In the genomic region with DNA sequence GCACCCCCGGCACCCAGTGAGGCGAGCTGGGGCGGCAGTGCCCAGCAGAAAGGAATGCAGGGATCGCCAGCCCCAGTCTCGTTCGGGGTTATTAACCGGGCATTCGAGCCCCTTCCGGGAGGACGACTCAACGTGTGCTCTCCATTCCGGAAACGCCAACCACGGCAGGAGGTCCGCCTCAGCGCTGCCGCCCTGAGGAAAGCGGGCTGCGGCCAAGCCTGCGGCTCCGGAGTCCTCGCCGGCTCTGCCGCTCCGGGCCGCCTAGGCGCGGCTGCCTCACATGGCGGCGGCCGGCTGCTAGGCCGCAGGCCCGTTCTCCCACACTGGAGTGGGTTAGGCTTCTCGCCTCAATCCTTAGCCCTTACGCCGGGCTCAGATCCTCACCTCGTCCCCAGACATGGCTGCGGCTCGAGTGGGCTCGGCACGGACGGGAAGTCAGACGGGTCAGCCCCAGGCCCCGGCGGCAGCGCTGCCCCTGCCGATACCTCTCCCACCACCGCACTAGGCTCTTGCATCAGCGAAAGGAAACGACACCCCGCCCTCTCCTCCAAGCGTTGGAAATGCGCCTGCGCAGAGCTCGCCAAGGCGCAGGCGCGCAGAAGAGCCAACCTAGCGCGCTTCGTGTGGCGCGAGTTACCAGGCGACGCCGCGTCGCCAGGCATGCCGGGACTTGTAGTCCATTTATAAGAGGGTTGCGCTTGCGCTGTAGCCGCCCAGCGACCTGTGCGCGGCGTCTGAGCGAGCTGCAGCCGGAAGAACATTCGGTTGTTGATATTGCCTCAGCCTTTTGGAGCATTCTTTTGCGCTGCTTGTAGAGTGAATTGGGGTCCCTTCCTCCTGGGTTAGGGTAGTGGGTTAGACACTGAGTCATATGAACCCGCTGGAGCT, we compare ENCODE assay signal across 8 cellular contexts. TPM values are rescaled to one million over a fixed set of nuclear protein-coding genes. Genes with fewer than 3 reads are reported as not detected.
DNase-seq lines count a peak whose midpoint lies in the region; ATAC-seq, FAIRE-seq and TF ChIP-seq lines count a peak whose summit lies in the region.

A gene with protein sequence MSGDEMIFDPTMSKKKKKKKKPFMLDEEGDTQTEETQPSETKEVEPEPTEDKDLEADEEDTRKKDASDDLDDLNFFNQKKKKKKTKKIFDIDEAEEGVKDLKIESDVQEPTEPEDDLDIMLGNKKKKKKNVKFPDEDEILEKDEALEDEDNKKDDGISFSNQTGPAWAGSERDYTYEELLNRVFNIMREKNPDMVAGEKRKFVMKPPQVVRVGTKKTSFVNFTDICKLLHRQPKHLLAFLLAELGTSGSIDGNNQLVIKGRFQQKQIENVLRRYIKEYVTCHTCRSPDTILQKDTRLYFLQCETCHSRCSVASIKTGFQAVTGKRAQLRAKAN (minus strand): TSS at position 532 of the 888 bp plus-strand sequence. CDS start 133 bp downstream, at position 399.

- H3K9ac ChIP-seq in HUES64 (ENCODE audit: low read depth, low read length) (peak within 1 kb of the TSS; percentile 99), OCI-LY1 (ENCODE audit: low read length) (peak within 1 kb of the TSS; percentile 95)

- H3K36me3 Mint-ChIP-seq in Calu3 (ENCODE audit: insufficient read depth, unreplicated experiment), result peaks cover 64% of the 10 kb centered on the region

- peaks cover 9% of the 10 kb centered on the region for H3K4me1 ChIP-seq in HUES64 (ENCODE audit: insufficient read depth, low read length)
- H3K4me1 ChIP-seq in OCI-LY1 (ENCODE audit: insufficient read depth, low read length, severe bottlenecking), result peaks cover 38% of the 10 kb centered on the region
- peaks cover 5% of the 10 kb centered on the region for H3K4me1 ChIP-seq in mesodermal cell (ENCODE audit: control insufficient read depth, insufficient read depth, low read length, poor library complexity, severe bottlenecking)

- peak within 1 kb of the TSS; percentile 99 for H3K4me3 Mint-ChIP-seq in Calu3 (ENCODE audit: low read depth, unreplicated experiment)

- H3K36me3 ChIP-seq in HUES64 (ENCODE audit: insufficient read depth, low read length), result peaks cover 22% of the 10 kb centered on the region
- peaks cover 42% of the 10 kb centered on the region for H3K36me3 ChIP-seq in OCI-LY1 (ENCODE audit: insufficient read depth, low read length)
- H3K36me3 ChIP-seq in mesodermal cell (ENCODE audit: control insufficient read depth, insufficient read depth, low read length), result peaks cover 36% of the 10 kb centered on the region

- DNase-seq in Calu3, result peak; percentile 97
- DNase-seq in activated CD8-positive, alpha-beta memory T cell treated with anti-CD3 and anti-CD28 coated beads, Interleukin-2, amount 50 U/mL, for 4 hours, result peak; percentile 93
- DNase-seq in stimulated activated CD8-positive, alpha-beta memory T cell treated with anti-CD3 and anti-CD28 coated beads, Interleukin-15, amount 100 ng/mL, for 4 hours (ENCODE audit: low read depth in 2 of 2), result peak; percentile 91

- peak within 1 kb of the TSS; percentile 66 for H2AFZ ChIP-seq in OCI-LY1 (ENCODE audit: low read length)

- peak within 1 kb of the TSS; percentile 99 for H3K27ac ChIP-seq in HUES64 (ENCODE audit: low read depth, low read length)
- H3K27ac ChIP-seq in OCI-LY1 (ENCODE audit: low read depth, low read length, poor library complexity, severe bottlenecking), result peak within 1 kb of the TSS; percentile 74
- H3K27ac ChIP-seq in mesodermal cell (ENCODE audit: low read depth, low read length, severe bottlenecking), result peak within 1 kb of the TSS; percentile 99

- intact Hi-C loops in Calu3 (cut with micrococcal nuclease; ENCODE audit: unreplicated experiment), result loop anchor here (1.0 to 10.0 kb wide), 2 partner anchors 17 to 447 kb away; a partner anchor contains a TSS

- no TSS peak for BruUV-seq in Calu3 (replicated peaks; lab: Mats Ljungman, UMichigan)

- no peak for TF ChIP-seq CTCF in Calu3 (IDR thresholded peaks at IDR 0.05; ENCODE audit: unreplicated experiment)
- no peak for TF ChIP-seq CTCF in OCI-LY1 (IDR thresholded peaks at IDR 0.05; ENCODE audit: low read length)

- H3K27ac Mint-ChIP-seq in Calu3 (ENCODE audit: unreplicated experiment), result peak within 1 kb of the TSS; percentile 100

- H3K27me3 ChIP-seq in HUES64 (ENCODE audit: insufficient read depth, low read length) (no peaks in the 10 kb centered on the region), OCI-LY1 (ENCODE audit: insufficient read depth, low read length) (no peaks in the 10 kb centered on the region)

- no peaks in the 10 kb centered on the region for H3K9me3 ChIP-seq in HUES64 (ENCODE audit: insufficient read depth, low read depth, low read length)
- no peaks in the 10 kb centered on the region for H3K9me3 ChIP-seq in OCI-LY1 (ENCODE audit: low read length)
- H3K9me3 ChIP-seq in mesodermal cell (ENCODE audit: control insufficient read depth, low read length), result no peaks in the 10 kb centered on the region

- CTCF ChIA-PET in Calu3 (lab: Charles Lee), result interaction anchor here (0.6 to 2.0 kb wide), 17 partner anchors 11 to 1681 kb away, joined by 3 to 9 read pairs (median 4); a partner anchor contains a TSS

- H3K4me2 ChIP-seq in OCI-LY1 (ENCODE audit: low read length), result peak within 1 kb of the TSS; percentile 97

- no peaks in the 10 kb centered on the region for H3K9me3 Mint-ChIP-seq in Calu3 (ENCODE audit: low read depth, unreplicated experiment)

- peak; percentile 87 for ATAC-seq in GM21447 (IDR thresholded peaks at IDR 0.05; ENCODE audit: unreplicated experiment)

- no peaks in the 10 kb centered on the region for H3K27me3 Mint-ChIP-seq in Calu3 (ENCODE audit: unreplicated experiment)

- WGBS in HUES64, result under 1% methylated on average over 81 of the region's 81 CpGs
- WGBS in mesodermal cell (ENCODE audit: insufficient coverage in 2 of 2), 2 experiments, result 0% methylated on average over 60 to 73 of the region's 81 CpGs

- FAIRE-seq in endometrium (lab: Jason Lieb, UNC), result peak; percentile 91

- H3K4me1 Mint-ChIP-seq in Calu3 (ENCODE audit: low read depth, unreplicated experiment), result peaks cover 49% of the 10 kb centered on the region

- H3K9me2 ChIP-seq in OCI-LY1 (ENCODE audit: low read depth, low read length), result no peaks in the 10 kb centered on the region

- peaks cover 50% of the 10 kb centered on the region for H3K79me2 ChIP-seq in OCI-LY1 (ENCODE audit: insufficient read depth, low read length)

- H3K4me3 ChIP-seq in HUES64 (ENCODE audit: low read length) (peak within 1 kb of the TSS; percentile 95), OCI-LY1 (ENCODE audit: low read depth, low read length, poor library complexity, severe bottlenecking) (peak within 1 kb of the TSS; percentile 96), mesodermal cell (ENCODE audit: extremely low read depth, insufficient read depth, low read length, poor library complexity, severe bottlenecking) (peak within 1 kb of the TSS; percentile 99)

- H3F3A ChIP-seq in OCI-LY1 (ENCODE audit: insufficient read depth, low read length), result no peaks in the 10 kb centered on the region

- H4K20me1 ChIP-seq in OCI-LY1 (ENCODE audit: insufficient read depth, low read length), result no peaks in the 10 kb centered on the region

RNA-seq across cellular contexts. Expression of the gene that starts here (rescaled TPM):
- total RNA-seq in Calu3 (2022), result 173 and 179 TPM in 2 replicates
- 130 TPM for polyA plus RNA-seq in HUES64 (2013, experiment 1 of 2)
- polyA plus RNA-seq in HUES64 (2013, experiment 2 of 2), result 136 TPM
- 160 TPM for polyA plus RNA-seq in mesodermal cell (2013, experiment 1 of 2)
- polyA plus RNA-seq in mesodermal cell (2013, experiment 2 of 2), result 181 TPM

Comparison
In these comparisons a context has a peak if more than half of its experiments do, and no peak if none do; other contexts are left out.
1. Peak in every context shown above with its lines: DNase-seq, ATAC-seq, H3K4me3 ChIP-seq and H3K27ac ChIP-seq.